27 cellular contexts compared by ENCODE assay signal in the genomic region with DNA sequence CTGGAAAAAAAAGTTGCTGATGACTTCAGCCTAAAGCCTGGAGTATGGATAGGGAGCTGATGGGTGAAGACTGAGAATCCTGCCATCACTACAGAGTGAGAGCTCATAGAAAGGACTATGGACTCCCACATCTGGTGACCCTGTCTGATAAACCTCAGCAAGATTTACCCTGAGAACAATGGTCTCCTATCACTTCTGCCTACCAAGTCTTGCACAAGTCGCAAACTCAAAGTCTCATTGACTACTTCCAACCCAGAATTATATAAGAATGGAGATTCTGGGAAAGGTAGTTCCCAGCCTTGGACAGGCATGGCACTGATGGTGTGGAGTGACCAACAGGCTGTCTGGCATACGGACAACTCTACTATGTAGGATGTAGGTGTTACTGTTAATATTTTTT.
"Had no signal": no experiment of that assay in that cellular context is flagged by ENCODE, and none has a peak within 500 bp of the region (broad histone marks: within the 10 kb centered on the region; RNA-seq: fewer than 3 reads in every experiment).

No MANE protein-coding gene starts in this region.

- FAIRE-seq: urothelium cell line had no signal

- H3K9me3 ChIP-seq: stomach, suprapubic skin, testis, thoracic aorta, thyroid gland, tibial artery, tibial nerve, transverse colon, upper lobe of left lung, upper lobe of right lung, uterus, vagina had no signal

- H3K36me3 ChIP-seq: stomach, suprapubic skin, thoracic aorta, thyroid gland, tibial artery, tibial nerve, transverse colon, upper lobe of left lung, upper lobe of right lung, uterus, vagina had no signal

- H3K27me3 ChIP-seq: stomach, testis, thyroid gland, transverse colon, upper lobe of left lung, upper lobe of right lung, uterus, vagina had no signal

- DNase-seq: stimulated activated CD4-positive, alpha-beta T cell treated with anti-CD3 and anti-CD28 coated beads, Interleukin-2, amount 100 ng/mL, for 48 hours; stimulated activated CD4-positive, alpha-beta T cell treated with anti-CD3 and anti-CD28 coated beads, Interleukin-4, amount 100 ng/mL, for 1 hour; stimulated activated CD4-positive, alpha-beta T cell treated with anti-CD3 and anti-CD28 coated beads, Interleukin-4, amount 100 ng/mL, for 24 hours; stimulated activated CD4-positive, alpha-beta T cell treated with anti-CD3 and anti-CD28 coated beads, Interleukin-4, amount 100 ng/mL, for 4 hours; stimulated activated CD8-positive, alpha-beta memory T cell treated with anti-CD3 and anti-CD28 coated beads, Interleukin-4, amount 100 ng/mL, for 48 hours; stimulated activated naive B cell treated with anti-CD40 and anti-IgM and Interleukin-4, amounts not matched to agents 10 μg/mL and 1 μg/mL and 100 μg/mL, for 72 hours; stimulated activated naive CD4-positive, alpha-beta T cell; stimulated activated naive CD4-positive, alpha-beta T cell treated with Interleukin-2 at 50 U/mL for 16 hours; stimulated activated naive CD8-positive, alpha-beta T cell treated with anti-CD3 and anti-CD28 coated beads, Interleukin-15, amount 100 ng/mL, for 72 hours; stimulated activated naive CD8-positive, alpha-beta T cell treated with anti-CD3 and anti-CD28 coated beads, Interleukin-15, Interleukin-2, amounts not matched to agents 100 U/mL and 50 U/mL, for 24 hours; stomach; substantia nigra; testis; thyroid gland; tibial artery; transverse colon; trophoblast cell; upper lobe of left lung; upper lobe of right lung; uterus had no signal

- H3K4me1 ChIP-seq: testis, thyroid gland, tibial nerve, upper lobe of left lung, upper lobe of right lung, uterus had no signal

- H3K27ac ChIP-seq: stomach, suprapubic skin, testis, thoracic aorta, thyroid gland, tibial artery, tibial nerve, upper lobe of left lung, upper lobe of right lung, uterus, vagina had no signal

- H3K4me3 ChIP-seq: stomach, suprapubic skin, testis, thoracic aorta, thyroid gland, tibial artery, tibial nerve, transverse colon, upper lobe of left lung, upper lobe of right lung, uterus, vagina had no signal

- ATAC-seq: stimulated activated effector memory CD8-positive, alpha-beta T cell treated with anti-CD3 and anti-CD28 coated beads, Interleukin-12 subunit alpha, Interleukin-12 subunit beta, amount 100 ng/mL, for 72 hours; stimulated activated memory B cell treated with anti-CD40 and anti-IgM and Interleukin-4, amounts not matched to agents 10 μg/mL and 1 μg/mL and 100 μg/mL, for 72 hours; stimulated activated naive B cell treated with anti-CD40 and anti-IgM and Interleukin-4, amounts not matched to agents 10 μg/mL and 1 μg/mL and 100 μg/mL, for 72 hours; stimulated activated naive CD8-positive, alpha-beta T cell treated with anti-CD3 and anti-CD28 coated beads, Interleukin-15, amount 100 ng/mL, for 72 hours; stimulated activated naive CD8-positive, alpha-beta T cell treated with anti-CD3 and anti-CD28 coated beads, Interleukin-15, Interleukin-2, amounts not matched to agents 100 U/mL and 50 U/mL, for 24 hours; upper lobe of right lung had no signal
